Comparison of ENCODE assay signal across 16 cellular contexts in the genomic region with DNA sequence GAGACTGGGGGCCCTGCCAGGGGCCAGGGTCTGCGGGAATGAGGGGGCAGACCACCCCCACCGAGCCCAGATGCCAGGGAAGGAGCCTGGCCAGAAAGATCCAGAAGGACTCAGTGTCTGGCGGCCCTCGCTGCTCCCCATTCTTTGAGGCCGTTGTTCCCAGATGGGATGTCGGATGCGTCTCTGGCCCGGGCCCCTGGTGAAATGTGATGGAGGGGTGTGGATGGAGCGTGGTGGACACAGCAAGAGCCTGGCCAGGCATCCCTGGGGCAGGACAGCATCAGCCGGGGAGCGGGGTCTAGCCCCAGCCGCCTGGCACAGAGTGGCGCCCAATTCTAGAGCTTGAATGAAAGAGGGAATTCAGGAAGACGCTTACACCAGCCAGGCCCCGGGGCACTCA. TPM values are rescaled to one million over a fixed set of nuclear protein-coding genes. Genes with fewer than 3 reads are reported as not detected.
DNase-seq lines count a peak whose midpoint lies in the region; ATAC-seq and TF ChIP-seq lines count a peak whose summit lies in the region.
"Had no signal": no experiment of that assay in that cellular context is flagged by ENCODE, and none has a peak within 500 bp of the region (broad histone marks: within the 10 kb centered on the region; RNA-seq: fewer than 3 reads in every experiment).

No MANE protein-coding gene starts in this region.

- no peak overlapping the region for H3K4ac ChIP-seq in neuronal stem cell (ENCODE audit: low read length)

- H3K9me3 ChIP-seq in left ventricle myocardium inferior (replicated peaks) (no peaks in the 10 kb centered on the region), neuronal stem cell (replicated peaks in 1 of 2; ENCODE audit: control insufficient read depth in 2 of 2, insufficient read depth in 1 of 2, low read depth in 1 of 2, low read length in 2 of 2) (peaks cover 0 to 6% of the 10 kb centered on the region in 2 donors), psoas muscle (no peaks in the 10 kb centered on the region)

- H3K18ac ChIP-seq in neuronal stem cell (ENCODE audit: low read length): no peak overlapping the region

- no peak overlapping the region for H2BK12ac ChIP-seq in neuronal stem cell (ENCODE audit: low read length)

- TF ChIP-seq CTCF in left ventricle myocardium inferior (IDR thresholded peaks at IDR 0.05; ENCODE audit: borderline replicate concordance): no peak
- no peak for TF ChIP-seq CTCF in CD14-positive monocyte (IDR thresholded peaks at IDR 0.05)
- no peak for TF ChIP-seq CTCF in psoas muscle (IDR thresholded peaks at IDR 0.05)

- no peak overlapping the region for H4K91ac ChIP-seq in neuronal stem cell (ENCODE audit: low read depth, low read length, poor library complexity)

- H3K9me3 Mint-ChIP-seq in activated T-helper 2 cell treated with anti-CD3 and anti-CD28 coated beads, Interferon-gamma antibody, Interleukin-2, Interleukin-4, amounts not matched to agents 10 μg/mL and 5 μg/mL and 100 μg/mL, durations not matched to agents 14 hours and 24 hours and 36 hours: peaks cover 4% of the 10 kb centered on the region
- no peaks in the 10 kb centered on the region for H3K9me3 Mint-ChIP-seq in CD14-positive monocyte

- no peak overlapping the region for H3K9ac ChIP-seq in neuronal stem cell (ENCODE audit: low read depth, low read length, poor library complexity)

- H3K79me1 ChIP-seq in neuronal stem cell (ENCODE audit: low read depth, low read length): no peaks in the 10 kb centered on the region

- H2BK15ac ChIP-seq in neuronal stem cell (ENCODE audit: low read length): peak overlapping the region; percentile 70

- H3K14ac ChIP-seq in neuronal stem cell (ENCODE audit: low read length): no peak overlapping the region

- intact Hi-C loops in cardiac septum (cut with DNase I) (no loop called here), left ventricle myocardium inferior (cut with micrococcal nuclease) (no loop called here), CD14-positive monocyte (cut with micrococcal nuclease) (no loop called here), psoas muscle (cut with DNase I) (no loop called here)
- intact Hi-C loops in activated T-helper 2 cell treated with anti-CD3 and anti-CD28 coated beads, Interferon-gamma antibody, Interleukin-2, Interleukin-4, amounts not matched to agents 10 μg/mL and 5 μg/mL and 100 μg/mL, durations not matched to agents 14 hours and 24 hours and 36 hours (cut with micrococcal nuclease): no loop called here

- peak overlapping the region; percentile 97 for H3K27ac Mint-ChIP-seq in activated T-helper 2 cell treated with anti-CD3 and anti-CD28 coated beads, Interferon-gamma antibody, Interleukin-2, Interleukin-4, amounts not matched to agents 10 μg/mL and 5 μg/mL and 100 μg/mL, durations not matched to agents 14 hours and 24 hours and 36 hours
- H3K27ac Mint-ChIP-seq in CD14-positive monocyte: peak overlapping the region in 1 of 7 donors; percentile 12

- H2BK5ac ChIP-seq in neuronal stem cell (ENCODE audit: low read length): no peak overlapping the region

- DNase-seq in cardiac septum (ENCODE audit: low spot score) (peak; percentile 60), left ventricle myocardium inferior (no peak), neuronal stem cell (ENCODE audit: low spot score) (no peak), NCI-H1930 (lab: John Stamatoyannopoulos, UW) (no peak), CD14-positive monocyte (ENCODE audit: low spot score) (no peak), psoas muscle (no peak)
- no peak for DNase-seq in activated T-helper 2 cell treated with anti-CD3 and anti-CD28 coated beads, Interferon-gamma antibody, Interleukin-2, Interleukin-4, amounts not matched to agents 10 μg/mL and 5 μg/mL and 100 μg/mL, durations not matched to agents 14 hours and 24 hours and 36 hours (ENCODE audit: low spot score)
- DNase-seq: DMS 273 treated with DMSO at 0.1 percent for 48 hours, KBM-7, NCI-H1105 treated with DMSO at 0.1 percent for 48 hours, NCI-H2029, NCI-H510A, Right ventricle myocardium superior had no signal

- H3K36me3 Mint-ChIP-seq in activated T-helper 2 cell treated with anti-CD3 and anti-CD28 coated beads, Interferon-gamma antibody, Interleukin-2, Interleukin-4, amounts not matched to agents 10 μg/mL and 5 μg/mL and 100 μg/mL, durations not matched to agents 14 hours and 24 hours and 36 hours (ENCODE audit: low read depth): peaks cover 13% of the 10 kb centered on the region
- no peaks in the 10 kb centered on the region for H3K36me3 Mint-ChIP-seq in CD14-positive monocyte

- H3K36me3 ChIP-seq in left ventricle myocardium inferior (no peaks in the 10 kb centered on the region), neuronal stem cell (replicated peaks in 1 of 2; ENCODE audit: control insufficient read depth in 2 of 2, insufficient read depth in 2 of 2, low read length in 2 of 2) (no peaks in the 10 kb centered on the region), psoas muscle (ENCODE audit: insufficient read depth in 1 of 2, low read depth in 1 of 2) (no peaks in the 10 kb centered on the region)

- H3K27ac ChIP-seq in left ventricle myocardium inferior (replicated peaks) (no peak overlapping the region), neuronal stem cell (replicated peaks; ENCODE audit: low read length) (no peak overlapping the region), psoas muscle (no peak overlapping the region)

- H2BK120ac ChIP-seq in neuronal stem cell (ENCODE audit: low read depth, low read length): no peak overlapping the region

- H3K4me1 Mint-ChIP-seq in activated T-helper 2 cell treated with anti-CD3 and anti-CD28 coated beads, Interferon-gamma antibody, Interleukin-2, Interleukin-4, amounts not matched to agents 10 μg/mL and 5 μg/mL and 100 μg/mL, durations not matched to agents 14 hours and 24 hours and 36 hours (ENCODE audit: low read depth): peaks cover 58% of the 10 kb centered on the region
- H3K4me1 Mint-ChIP-seq in CD14-positive monocyte: peaks cover 3% of the 10 kb centered on the region

- ATAC-seq in psoas muscle: no peak
- ATAC-seq: Panc1 had no signal

- H3K4me1 ChIP-seq in left ventricle myocardium inferior (peaks cover 26% of the 10 kb centered on the region), neuronal stem cell (ENCODE audit: control insufficient read depth in 2 of 2, insufficient read depth in 1 of 2, low read depth in 1 of 2, low read length in 2 of 2) (peaks cover 2 to 9% of the 10 kb centered on the region in 2 donors), psoas muscle (peaks cover 2% of the 10 kb centered on the region)

- no peak overlapping the region for H4K8ac ChIP-seq in neuronal stem cell (ENCODE audit: low read depth, low read length)

- no peak overlapping the region for H3K23ac ChIP-seq in neuronal stem cell (ENCODE audit: low read depth, low read length, poor library complexity)

- H3K27me3 ChIP-seq in left ventricle myocardium inferior (ENCODE audit: low read depth) (peaks cover 58% of the 10 kb centered on the region), neuronal stem cell (ENCODE audit: control insufficient read depth in 3 of 3, insufficient read depth in 3 of 3, low read depth in 1 of 3, low read length in 3 of 3) (no peaks in the 10 kb centered on the region), psoas muscle (ENCODE audit: insufficient read depth in 3 of 3, low read length in 2 of 3) (peaks cover 0 to 81% (median 13%) of the 10 kb centered on the region in 3 donors)

- no peaks in the 10 kb centered on the region for H3K27me3 Mint-ChIP-seq in activated T-helper 2 cell treated with anti-CD3 and anti-CD28 coated beads, Interferon-gamma antibody, Interleukin-2, Interleukin-4, amounts not matched to agents 10 μg/mL and 5 μg/mL and 100 μg/mL, durations not matched to agents 14 hours and 24 hours and 36 hours (ENCODE audit: low read depth)
- H3K27me3 Mint-ChIP-seq in CD14-positive monocyte (ENCODE audit: low read depth in 3 of 3): peaks cover 6 to 20% (median 9%) of the 10 kb centered on the region in 3 donors

- H3K4me3 ChIP-seq in left ventricle myocardium inferior (no peak overlapping the region), neuronal stem cell (ENCODE audit: low read length in 2 of 2) (no peak overlapping the region), psoas muscle (no peak overlapping the region)

- H2AFZ ChIP-seq in neuronal stem cell (ENCODE audit: low read length): no peak overlapping the region

- WGBS in neuronal stem cell (ENCODE audit: extremely low coverage in 2 of 2, insufficient read length in 2 of 2, insufficient replicate concordance in 1 of 2), 2 donors: no CpG with 5 or more reads among the region's 15 CpGs
- WGBS in psoas muscle, 3 donors: 91 to 92% (median 92%) methylated on average over 15 of the region's 15 CpGs

- H3K4me2 ChIP-seq in neuronal stem cell (ENCODE audit: insufficient read depth, low read length, poor library complexity, severe bottlenecking): no peak overlapping the region

- H2AK5ac ChIP-seq in neuronal stem cell (ENCODE audit: low read depth, low read length): no peak overlapping the region

- H3K4me3 Mint-ChIP-seq in activated T-helper 2 cell treated with anti-CD3 and anti-CD28 coated beads, Interferon-gamma antibody, Interleukin-2, Interleukin-4, amounts not matched to agents 10 μg/mL and 5 μg/mL and 100 μg/mL, durations not matched to agents 14 hours and 24 hours and 36 hours (ENCODE audit: low read depth): no peak overlapping the region
- H3K4me3 Mint-ChIP-seq in CD14-positive monocyte: no peak overlapping the region

RNA-seq across cellular contexts. Expression of gene NKD2, which starts 46.2 kb away (rescaled TPM):
- total RNA-seq in cardiac septum (3.6 TPM), left ventricle myocardium inferior (3.7 TPM), psoas muscle (under 1 TPM in 3 of 4 donors, not detected in 1; 0.59 to 0.96 (median 0.83) TPM)
- 14.4 TPM in 2 replicates for total RNA-seq in activated T-helper 2 cell treated with anti-CD3 and anti-CD28 coated beads, Interferon-gamma antibody, Interleukin-2, Interleukin-4, amounts not matched to agents 10 μg/mL and 5 μg/mL and 100 μg/mL, durations not matched to agents 14 hours and 24 hours and 36 hours
- 11.1 TPM for polyA plus RNA-seq in neuronal stem cell (2013, experiment 1 of 2)
- 11.1 TPM for polyA plus RNA-seq in neuronal stem cell (2013, experiment 2 of 2)
- polyA plus RNA-seq in CD14-positive monocyte (not detected), psoas muscle (under 1 TPM; 0.08 to 0.68 (median 0.35) TPM)
- polyA plus RNA-seq: AG04450, BJ had no signal
